ENCODE assay signal across 2 cellular contexts in the genomic region with DNA sequence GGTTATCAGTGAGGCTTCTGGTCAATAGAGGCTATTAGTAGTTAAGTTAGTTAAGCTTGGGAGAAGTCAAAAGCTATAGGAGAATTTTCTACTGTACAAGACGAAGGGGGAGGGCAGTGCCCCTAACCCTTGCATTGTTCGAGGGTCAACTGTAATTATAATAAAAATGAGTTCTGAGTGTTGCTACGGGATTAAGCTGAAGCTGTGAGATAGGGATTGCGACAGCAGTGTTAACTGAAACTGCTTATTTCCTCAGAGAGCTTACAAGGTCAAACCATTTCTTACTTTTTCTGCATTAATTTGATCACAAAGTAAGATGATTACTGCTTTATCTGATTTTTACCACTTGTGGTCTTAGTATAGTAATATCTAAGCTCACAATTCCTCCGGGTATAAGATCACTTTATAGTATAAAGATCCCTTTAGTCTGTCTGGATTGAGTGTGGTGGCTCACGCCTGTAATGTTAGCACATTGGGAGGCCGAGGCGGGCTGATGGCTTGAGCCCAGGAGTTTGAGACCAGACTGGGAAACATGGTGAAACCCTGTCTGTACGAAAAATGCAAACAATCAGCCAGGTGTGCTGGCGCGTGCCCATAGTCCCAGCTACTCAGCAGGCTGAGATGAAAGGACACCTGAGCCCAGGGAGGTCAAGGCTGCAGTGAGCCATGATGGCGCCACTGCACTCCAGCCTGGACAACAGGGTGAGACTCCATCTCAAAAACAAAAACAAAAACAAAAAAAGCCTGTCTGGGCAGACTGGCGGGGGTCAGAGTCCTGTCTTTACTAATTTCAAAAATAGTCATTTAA.
TF ChIP-seq lines count a peak whose summit lies in the region.

No MANE protein-coding gene starts in this region.

TF ChIP-seq in GM23338, 12 proteins besides CTCF, POLR2A, EP300 and RAD21 (continued from another document and continues in another):
- TF ChIP-seq ETS1 (IDR thresholded peaks at IDR 0.05) (no peak), ZNF114 (CRISPR knock-in tag; IDR thresholded peaks at IDR 0.05) (no peak), EZH2phosphoT487 (IDR thresholded peaks at IDR 0.05; ENCODE audit: unreplicated experiment) (no peak), EZH2 (IDR thresholded peaks at IDR 0.05; ENCODE audit: low read depth, unreplicated experiment) (no peak), ZNF331 (CRISPR knock-in tag; IDR thresholded peaks at IDR 0.05; ENCODE audit: low read depth) (no peak)
- TF ChIP-seq, protein P1, sequence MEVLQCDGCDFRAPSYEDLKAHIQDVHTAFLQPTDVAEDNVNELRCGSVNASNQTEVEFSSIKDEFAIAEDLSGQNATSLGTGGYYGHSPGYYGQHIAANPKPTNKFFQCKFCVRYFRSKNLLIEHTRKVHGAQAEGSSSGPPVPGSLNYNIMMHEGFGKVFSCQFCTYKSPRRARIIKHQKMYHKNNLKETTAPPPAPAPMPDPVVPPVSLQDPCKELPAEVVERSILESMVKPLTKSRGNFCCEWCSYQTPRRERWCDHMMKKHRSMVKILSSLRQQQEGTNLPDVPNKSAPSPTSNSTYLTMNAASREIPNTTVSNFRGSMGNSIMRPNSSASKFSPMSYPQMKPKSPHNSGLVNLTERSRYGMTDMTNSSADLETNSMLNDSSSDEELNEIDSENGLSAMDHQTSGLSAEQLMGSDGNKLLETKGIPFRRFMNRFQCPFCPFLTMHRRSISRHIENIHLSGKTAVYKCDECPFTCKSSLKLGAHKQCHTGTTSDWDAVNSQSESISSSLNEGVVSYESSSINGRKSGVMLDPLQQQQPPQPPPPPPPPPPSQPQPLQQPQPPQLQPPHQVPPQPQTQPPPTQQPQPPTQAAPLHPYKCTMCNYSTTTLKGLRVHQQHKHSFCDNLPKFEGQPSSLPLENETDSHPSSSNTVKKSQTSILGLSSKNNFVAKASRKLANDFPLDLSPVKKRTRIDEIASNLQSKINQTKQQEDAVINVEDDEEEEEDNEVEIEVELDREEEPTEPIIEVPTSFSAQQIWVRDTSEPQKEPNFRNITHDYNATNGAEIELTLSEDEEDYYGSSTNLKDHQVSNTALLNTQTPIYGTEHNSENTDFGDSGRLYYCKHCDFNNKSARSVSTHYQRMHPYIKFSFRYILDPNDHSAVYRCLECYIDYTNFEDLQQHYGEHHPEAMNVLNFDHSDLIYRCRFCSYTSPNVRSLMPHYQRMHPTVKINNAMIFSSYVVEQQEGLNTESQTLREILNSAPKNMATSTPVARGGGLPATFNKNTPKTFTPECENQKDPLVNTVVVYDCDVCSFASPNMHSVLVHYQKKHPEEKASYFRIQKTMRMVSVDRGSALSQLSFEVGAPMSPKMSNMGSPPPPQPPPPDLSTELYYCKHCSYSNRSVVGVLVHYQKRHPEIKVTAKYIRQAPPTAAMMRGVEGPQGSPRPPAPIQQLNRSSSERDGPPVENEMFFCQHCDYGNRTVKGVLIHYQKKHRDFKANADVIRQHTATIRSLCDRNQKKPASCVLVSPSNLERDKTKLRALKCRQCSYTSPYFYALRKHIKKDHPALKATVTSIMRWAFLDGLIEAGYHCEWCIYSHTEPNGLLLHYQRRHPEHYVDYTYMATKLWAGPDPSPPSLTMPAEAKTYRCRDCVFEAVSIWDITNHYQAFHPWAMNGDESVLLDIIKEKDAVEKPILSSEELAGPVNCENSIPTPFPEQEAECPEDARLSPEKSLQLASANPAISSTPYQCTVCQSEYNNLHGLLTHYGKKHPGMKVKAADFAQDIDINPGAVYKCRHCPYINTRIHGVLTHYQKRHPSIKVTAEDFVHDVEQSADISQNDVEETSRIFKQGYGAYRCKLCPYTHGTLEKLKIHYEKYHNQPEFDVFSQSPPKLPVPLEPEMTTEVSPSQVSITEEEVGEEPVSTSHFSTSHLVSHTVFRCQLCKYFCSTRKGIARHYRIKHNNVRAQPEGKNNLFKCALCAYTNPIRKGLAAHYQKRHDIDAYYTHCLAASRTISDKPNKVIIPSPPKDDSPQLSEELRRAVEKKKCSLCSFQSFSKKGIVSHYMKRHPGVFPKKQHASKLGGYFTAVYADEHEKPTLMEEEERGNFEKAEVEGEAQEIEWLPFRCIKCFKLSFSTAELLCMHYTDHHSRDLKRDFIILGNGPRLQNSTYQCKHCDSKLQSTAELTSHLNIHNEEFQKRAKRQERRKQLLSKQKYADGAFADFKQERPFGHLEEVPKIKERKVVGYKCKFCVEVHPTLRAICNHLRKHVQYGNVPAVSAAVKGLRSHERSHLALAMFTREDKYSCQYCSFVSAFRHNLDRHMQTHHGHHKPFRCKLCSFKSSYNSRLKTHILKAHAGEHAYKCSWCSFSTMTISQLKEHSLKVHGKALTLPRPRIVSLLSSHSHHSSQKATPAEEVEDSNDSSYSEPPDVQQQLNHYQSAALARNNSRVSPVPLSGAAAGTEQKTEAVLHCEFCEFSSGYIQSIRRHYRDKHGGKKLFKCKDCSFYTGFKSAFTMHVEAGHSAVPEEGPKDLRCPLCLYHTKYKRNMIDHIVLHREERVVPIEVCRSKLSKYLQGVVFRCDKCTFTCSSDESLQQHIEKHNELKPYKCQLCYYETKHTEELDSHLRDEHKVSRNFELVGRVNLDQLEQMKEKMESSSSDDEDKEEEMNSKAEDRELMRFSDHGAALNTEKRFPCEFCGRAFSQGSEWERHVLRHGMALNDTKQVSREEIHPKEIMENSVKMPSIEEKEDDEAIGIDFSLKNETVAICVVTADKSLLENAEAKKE (CRISPR knock-in tag; IDR thresholded peaks at IDR 0.05) = no peak
- TF ChIP-seq, protein P2, sequence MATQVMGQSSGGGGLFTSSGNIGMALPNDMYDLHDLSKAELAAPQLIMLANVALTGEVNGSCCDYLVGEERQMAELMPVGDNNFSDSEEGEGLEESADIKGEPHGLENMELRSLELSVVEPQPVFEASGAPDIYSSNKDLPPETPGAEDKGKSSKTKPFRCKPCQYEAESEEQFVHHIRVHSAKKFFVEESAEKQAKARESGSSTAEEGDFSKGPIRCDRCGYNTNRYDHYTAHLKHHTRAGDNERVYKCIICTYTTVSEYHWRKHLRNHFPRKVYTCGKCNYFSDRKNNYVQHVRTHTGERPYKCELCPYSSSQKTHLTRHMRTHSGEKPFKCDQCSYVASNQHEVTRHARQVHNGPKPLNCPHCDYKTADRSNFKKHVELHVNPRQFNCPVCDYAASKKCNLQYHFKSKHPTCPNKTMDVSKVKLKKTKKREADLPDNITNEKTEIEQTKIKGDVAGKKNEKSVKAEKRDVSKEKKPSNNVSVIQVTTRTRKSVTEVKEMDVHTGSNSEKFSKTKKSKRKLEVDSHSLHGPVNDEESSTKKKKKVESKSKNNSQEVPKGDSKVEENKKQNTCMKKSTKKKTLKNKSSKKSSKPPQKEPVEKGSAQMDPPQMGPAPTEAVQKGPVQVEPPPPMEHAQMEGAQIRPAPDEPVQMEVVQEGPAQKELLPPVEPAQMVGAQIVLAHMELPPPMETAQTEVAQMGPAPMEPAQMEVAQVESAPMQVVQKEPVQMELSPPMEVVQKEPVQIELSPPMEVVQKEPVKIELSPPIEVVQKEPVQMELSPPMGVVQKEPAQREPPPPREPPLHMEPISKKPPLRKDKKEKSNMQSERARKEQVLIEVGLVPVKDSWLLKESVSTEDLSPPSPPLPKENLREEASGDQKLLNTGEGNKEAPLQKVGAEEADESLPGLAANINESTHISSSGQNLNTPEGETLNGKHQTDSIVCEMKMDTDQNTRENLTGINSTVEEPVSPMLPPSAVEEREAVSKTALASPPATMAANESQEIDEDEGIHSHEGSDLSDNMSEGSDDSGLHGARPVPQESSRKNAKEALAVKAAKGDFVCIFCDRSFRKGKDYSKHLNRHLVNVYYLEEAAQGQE (IDR thresholded peaks at IDR 0.05; ENCODE audit: unreplicated experiment) = no peak

TF ChIP-seq in H1, 55 proteins besides CTCF, POLR2A, EP300 and RAD21 (continued from another document):
- no peak for TF ChIP-seq ATF2 (IDR thresholded peaks at IDR 0.05; ENCODE audit: low read length)
- no peak for TF ChIP-seq BRCA1 (IDR thresholded peaks at IDR 0.05; ENCODE audit: low read depth, low read length)
- TF ChIP-seq BCL11A (IDR thresholded peaks at IDR 0.05; ENCODE audit: low read depth in 2 of 2, low read length in 2 of 2) = no peak
- no peak for TF ChIP-seq TAF7 (optimal IDR thresholded peaks at IDR 0.05; ENCODE audit: borderline replicate concordance, low read depth, low read length)
